In genomic region chr12:106934277-106934676, GRCh38 we compare ENCODE assay signal across 34 cellular contexts. TPM values are rescaled to one million over a fixed set of nuclear protein-coding genes. Genes with fewer than 3 reads are reported as not detected.
DNase-seq lines count a peak whose midpoint lies in the region; ATAC-seq, FAIRE-seq and TF ChIP-seq lines count a peak whose summit lies in the region.
"Had no signal": no experiment of that assay in that cellular context is flagged by ENCODE, and none has a peak within 500 bp of the region (broad histone marks: within the 10 kb centered on the region; RNA-seq: fewer than 3 reads in every experiment).

No MANE protein-coding gene starts in this region.

- CTCF ChIA-PET in HEK293 (lab: Yijun Ruan, JAX) (interaction anchor here (0.6 kb wide), 1 partner anchor 18 kb away, joined by 3 read pairs; no protein-coding TSS in a partner anchor), K562 (lab: Yijun Ruan, JAX; ENCODE audit: low intra/inter-chr PET ratio) (no interaction called here)

- H3K9me1 ChIP-seq in K562 (ENCODE audit: control insufficient read depth, insufficient read depth, low read length) = no peaks in the 10 kb centered on the region

- no peak overlapping the region for H3K4me3 Mint-ChIP-seq in activated naive CD4-positive, alpha-beta T cell treated with anti-CD3 and anti-CD28 coated beads, Interleukin-2, amount 50 U/mL, for 24 hours
- H3K4me3 Mint-ChIP-seq: B cell; CD4-positive, alpha-beta memory T cell; CD4-positive, alpha-beta T cell; CD4-positive, CD25-positive, alpha-beta regulatory T cell; CD8-positive, alpha-beta memory T cell; CD8-positive, alpha-beta T cell had no signal

- H3K4me3 ChIP-seq in HEK293 (ENCODE audit: low read depth, low read length) (no peak overlapping the region), K562 (no peak overlapping the region), right cardiac atrium (ENCODE audit: low read length) (no peak overlapping the region)
- H3K4me3 ChIP-seq: A549; BLaER1; BLaER1 treated with 17β-estradiol and CSF1 and Interleukin-3, amounts not matched to agents 10 nM and 100 nM had no signal

- H2AFZ ChIP-seq in K562 (ENCODE audit: low read depth, low read length) = no peak overlapping the region

- H3K27me3 ChIP-seq in K562 (ENCODE audit: control insufficient read depth in 2 of 2, insufficient read depth in 2 of 2, low read length in 2 of 2) (no peaks in the 10 kb centered on the region; a peak in 1 of 5 replicates), right cardiac atrium (ENCODE audit: control insufficient read depth, insufficient read depth) (no peaks in the 10 kb centered on the region)
- H3K27me3 ChIP-seq: BE2C, BLaER1 had no signal

- TF ChIP-seq RAD21 in K562 (CRISPR knock-in tag; conservative IDR thresholded peaks at IDR 0.05 in 1 of 2, IDR thresholded peaks at IDR 0.05 in 1 of 2) = no peak

- no peaks in the 10 kb centered on the region for H4K20me1 ChIP-seq in K562 (replicated peaks; ENCODE audit: control insufficient read depth, insufficient read depth, low read length)
- H4K20me1 ChIP-seq: BLaER1; BLaER1 treated with 17β-estradiol and CSF1 and Interleukin-3, amounts not matched to agents 10 nM and 100 nM had no signal

- WGBS in K562 (ENCODE audit: insufficient coverage, low coverage, missing lambda C conversion rate) = 43% methylated on average over 2 of the region's 3 CpGs
- WGBS in right cardiac atrium = 79% methylated on average over 3 of the region's 3 CpGs

- H3K36me3 Mint-ChIP-seq in activated naive CD4-positive, alpha-beta T cell treated with anti-CD3 and anti-CD28 coated beads, Interleukin-2, amount 50 U/mL, for 24 hours = no peaks in the 10 kb centered on the region
- no peaks in the 10 kb centered on the region for H3K36me3 Mint-ChIP-seq in activated naive CD4-positive, alpha-beta T cell treated with anti-CD3 and anti-CD28 coated beads, Interleukin-2, amount 50 U/mL, for 72 hours
- H3K36me3 Mint-ChIP-seq: CD4-positive, alpha-beta memory T cell; CD4-positive, CD25-positive, alpha-beta regulatory T cell; CD8-positive, alpha-beta T cell had no signal

- H3K36me3 ChIP-seq in HEK293 (ENCODE audit: control insufficient read depth in 2 of 2, insufficient read depth in 1 of 2, low read length in 2 of 2) = no peaks in the 10 kb centered on the region
- no peaks in the 10 kb centered on the region for H3K36me3 ChIP-seq in K562 (ENCODE audit: control insufficient read depth, insufficient read depth, low read length)
- H3K36me3 ChIP-seq: BE2C; BLaER1; BLaER1 treated with 17β-estradiol and CSF1 and Interleukin-3, amounts not matched to agents 10 nM and 100 nM had no signal

- H3K9me3 ChIP-seq in HEK293 (ENCODE audit: control insufficient read depth, insufficient read depth, low read depth, low read length) = no peaks in the 10 kb centered on the region
- no peaks in the 10 kb centered on the region for H3K9me3 ChIP-seq in K562 (replicated peaks; ENCODE audit: control insufficient read depth, insufficient read depth, low read depth, low read length)
- no peaks in the 10 kb centered on the region for H3K9me3 ChIP-seq in right cardiac atrium (ENCODE audit: control insufficient read depth, low read length)
- H3K9me3 ChIP-seq: A549, BE2C, BLaER1, Caco-2 had no signal

- DNase-seq in activated naive CD4-positive, alpha-beta T cell treated with anti-CD3 and anti-CD28 coated beads, Interleukin-2, amount 50 U/mL, for 72 hours (ENCODE audit: low spot score in 2 of 2) = no peak
- no peak for DNase-seq in K562 (ENCODE audit: extremely low read depth in 1 of 4, low spot score in 3 of 4)
- no peak for DNase-seq in right cardiac atrium
- no peak for DNase-seq in activated CD8-positive, alpha-beta memory T cell treated with anti-CD3 and anti-CD28 coated beads for 24 hours
- DNase-seq: 8988T; ACHN; AML-193; BE2C; C1 segment of cervical spinal cord; Caco-2; Calu3; CD4-positive, alpha-beta memory T cell; CD4-positive, alpha-beta T cell; CD4-positive, CD25-positive, alpha-beta regulatory T cell; CD8-positive, alpha-beta memory T cell; CD8-positive, alpha-beta T cell; COR-L47; DMS 273 treated with DMSO at 0.1 percent for 48 hours; DMS153; DMS53; DMS79; DMS79 treated with DMSO at 0.1 percent for 48 hours; DND-41; EL had no signal

- no peaks in the 10 kb centered on the region for H3K79me2 ChIP-seq in K562 (ENCODE audit: control insufficient read depth, insufficient read depth, low read length)

- no peak for ATAC-seq in activated naive CD4-positive, alpha-beta T cell treated with anti-CD3 and anti-CD28 coated beads, Interleukin-2, amount 50 U/mL, for 72 hours
- no peak for ATAC-seq in K562
- ATAC-seq in right cardiac atrium = no peak
- ATAC-seq: A549; CD8-positive, alpha-beta T cell had no signal

- no peaks in the 10 kb centered on the region for H3K4me1 Mint-ChIP-seq in activated naive CD4-positive, alpha-beta T cell treated with anti-CD3 and anti-CD28 coated beads, Interleukin-2, amount 50 U/mL, for 24 hours
- H3K4me1 Mint-ChIP-seq: B cell; CD14-positive monocyte; CD4-positive, alpha-beta memory T cell; CD8-positive, alpha-beta memory T cell had no signal

- H3K27ac Mint-ChIP-seq in activated naive CD4-positive, alpha-beta T cell treated with anti-CD3 and anti-CD28 coated beads, Interleukin-2, amount 50 U/mL, for 24 hours = peak overlapping the region; percentile 5
- H3K27ac Mint-ChIP-seq in activated naive CD4-positive, alpha-beta T cell treated with anti-CD3 and anti-CD28 coated beads, Interleukin-2, amount 50 U/mL, for 72 hours = no peak overlapping the region
- H3K27ac Mint-ChIP-seq: B cell; CD14-positive monocyte; CD4-positive, alpha-beta memory T cell; CD4-positive, alpha-beta T cell; CD4-positive, CD25-positive, alpha-beta regulatory T cell; CD8-positive, alpha-beta memory T cell; CD8-positive, alpha-beta T cell had no signal

- TF ChIP-seq CTCF in HEK293 (tag by site-specific recombination; IDR thresholded peaks at IDR 0.05) (no peak), K562 (IDR thresholded peaks at IDR 0.05 in 2 of 3, conservative IDR thresholded peaks at IDR 0.05 in 1 of 3; ENCODE audit: insufficient read depth in 2 of 3, low read depth in 1 of 3, low read length in 3 of 3) (no peak)

- H3K27ac ChIP-seq in HEK293 (ENCODE audit: extremely low read depth, low read depth, low read length) (no peak overlapping the region), K562 (ENCODE audit: extremely low read depth, low read depth, low read length) (no peak overlapping the region), right cardiac atrium (ENCODE audit: low read length) (no peak overlapping the region)
- H3K27ac ChIP-seq: 22Rv1; A549; BLaER1; BLaER1 treated with 17β-estradiol and CSF1 and Interleukin-3, amounts not matched to agents 10 nM and 100 nM; C4-2B had no signal

- peaks cover 7% of the 10 kb centered on the region for H3K27me3 Mint-ChIP-seq in activated naive CD4-positive, alpha-beta T cell treated with anti-CD3 and anti-CD28 coated beads, Interleukin-2, amount 50 U/mL, for 24 hours

- FAIRE-seq in K562 (lab: Jason Lieb, UNC) = no peak
- FAIRE-seq: A549, D721Med had no signal

- no peak overlapping the region for H3K9ac ChIP-seq in K562 (ENCODE audit: insufficient read depth in 1 of 2, low read depth in 2 of 2, low read length in 2 of 2)
- H3K9ac ChIP-seq: BLaER1; BLaER1 treated with 17β-estradiol and CSF1 and Interleukin-3, amounts not matched to agents 10 nM and 100 nM had no signal

- no TSS peak for BruUV-seq in K562 (replicated peaks; lab: Mats Ljungman, UMichigan)

- TF ChIP-seq POLR2A in K562 (conservative IDR thresholded peaks at IDR 0.05) = no peak

- in situ Hi-C loops in K562 (cut with MboI) = loop anchor here (25.0 kb wide), 1 partner anchor 678 kb away; no protein-coding TSS in a partner anchor

- POLR2A ChIA-PET in HEK293 (lab: Yijun Ruan, JAX) = no interaction called here
- POLR2A ChIA-PET in K562 (lab: Yijun Ruan, JAX) = no interaction called here

- no peaks in the 10 kb centered on the region for H3K4me1 ChIP-seq in HEK293 (ENCODE audit: control insufficient read depth, insufficient read depth, low read length)
- no peaks in the 10 kb centered on the region for H3K4me1 ChIP-seq in K562 (replicated peaks in 1 of 2; ENCODE audit: control insufficient read depth in 2 of 2, insufficient read depth in 2 of 2, low read length in 2 of 2)
- no peaks in the 10 kb centered on the region for H3K4me1 ChIP-seq in right cardiac atrium (ENCODE audit: control insufficient read depth, insufficient read depth, low read length)
- H3K4me1 ChIP-seq: A549; BE2C; BLaER1; BLaER1 treated with 17β-estradiol and CSF1 and Interleukin-3, amounts not matched to agents 10 nM and 100 nM; Caco-2 had no signal

- intact Hi-C loops in K562 (cut with micrococcal nuclease) = no loop called here
- intact Hi-C loops in right cardiac atrium (cut with DNase I) = no loop called here

- no peaks in the 10 kb centered on the region for H3K9me3 Mint-ChIP-seq in activated naive CD4-positive, alpha-beta T cell treated with anti-CD3 and anti-CD28 coated beads, Interleukin-2, amount 50 U/mL, for 24 hours
- H3K9me3 Mint-ChIP-seq in activated naive CD4-positive, alpha-beta T cell treated with anti-CD3 and anti-CD28 coated beads, Interleukin-2, amount 50 U/mL, for 72 hours = no peaks in the 10 kb centered on the region
- H3K9me3 Mint-ChIP-seq: CD4-positive, alpha-beta memory T cell; CD4-positive, alpha-beta T cell; CD8-positive, alpha-beta memory T cell; CD8-positive, alpha-beta T cell had no signal

- no peak for TF ChIP-seq EP300 in K562 (IDR thresholded peaks at IDR 0.05; ENCODE audit: low read length)

- no peak overlapping the region for H3K4me2 ChIP-seq in K562 (ENCODE audit: insufficient read depth, low read length)
- H3K4me2 ChIP-seq: A549; BLaER1; BLaER1 treated with 17β-estradiol and CSF1 and Interleukin-3, amounts not matched to agents 10 nM and 100 nM had no signal

RNA-seq across cellular contexts. Expression of gene TMEM263, which starts 21.4 kb away (rescaled TPM):
- total RNA-seq in activated naive CD4-positive, alpha-beta T cell treated with anti-CD3 and anti-CD28 coated beads, Interleukin-2, amount 50 U/mL, for 72 hours = 10 to 100 TPM; 31.9 to 46.5 TPM
- 16.9 and 65.5 TPM in 2 replicates for total RNA-seq in K562 (2011; cell fraction: chromatin; rRNA removed; ENCODE audit: low replicate concordance)
- total RNA-seq in K562 (2011; cell fraction: nucleolus; rRNA removed) = 8.3 and 13.7 TPM in 2 replicates
- 27.2 and 42.5 TPM in 2 replicates for total RNA-seq in K562 (2011; cell fraction: nucleoplasm; rRNA removed)
- total RNA-seq in K562 (2014; rRNA removed) = 14.8 and 18.7 TPM in 2 replicates
- total RNA-seq in K562 (2014; rRNA removed; fragmentation: Illumina TruSeq; extraction: Trizol) = 31.6 and 35.0 TPM in 2 replicates
- total RNA-seq in K562 (2015; rRNA removed; fragmentation: Illumina TruSeq; extraction: Trizol) = 24.1 and 26.4 TPM in 2 replicates
- total RNA-seq in K562 (2021) = 26.7 and 27.4 TPM in 2 replicates
- polyA plus RNA-seq in K562 (2011; rRNA removed) = 36.7 and 37.8 TPM in 2 replicates
- polyA plus RNA-seq in K562 (2011; cell fraction: cytosol; rRNA removed) = 11.5 and 19.9 TPM in 2 replicates
- 12.5 and 19.9 TPM in 2 replicates for polyA plus RNA-seq in K562 (2011; cell fraction: nucleus; rRNA removed)
- 21.6 and 24.9 TPM in 2 replicates for polyA plus RNA-seq in K562 (2012)
- 22.3 and 24.4 TPM in 2 replicates for polyA plus RNA-seq in K562 (2014; fragmentation: Illumina TruSeq; extraction: Trizol)
- 10 to 100 TPM; 14.8 to 17.8 TPM for polyA plus RNA-seq in K562 (2014; fragmentation: Nextera tagmentation; extraction: Ambion mirVana)
- polyA plus RNA-seq in K562 (2014; rRNA removed) = 12.6 and 13.7 TPM in 2 replicates
- 67.2 and 88.0 TPM in 2 replicates for polyA minus RNA-seq in K562 (2011; rRNA and poly(A)+ RNA removed)
- 27.7 and 36.7 TPM in 2 replicates for polyA minus RNA-seq in K562 (2011; cell fraction: cytosol; rRNA and poly(A)+ RNA removed)
- 11.0 and 29.5 TPM in 2 replicates for polyA minus RNA-seq in K562 (2011; cell fraction: nucleus; rRNA and poly(A)+ RNA removed)
- total RNA-seq in right cardiac atrium = 10 to 100 TPM; 55.4 to 69.9 (median 63.6) TPM
- 25.1 TPM for polyA plus RNA-seq in right cardiac atrium

RNA-seq across cellular contexts. Expression of gene MTERF2, which starts 52.7 kb away (rescaled TPM):
- 1 to 10 TPM; 4.1 to 6.4 TPM for total RNA-seq in activated naive CD4-positive, alpha-beta T cell treated with anti-CD3 and anti-CD28 coated beads, Interleukin-2, amount 50 U/mL, for 72 hours
- total RNA-seq in K562 (2011; cell fraction: chromatin; rRNA removed; ENCODE audit: low replicate concordance) = 17.7 and 36.2 TPM in 2 replicates
- 12.2 and 16.4 TPM in 2 replicates for total RNA-seq in K562 (2011; cell fraction: nucleolus; rRNA removed)
- 24.3 and 33.8 TPM in 2 replicates for total RNA-seq in K562 (2011; cell fraction: nucleoplasm; rRNA removed)
- total RNA-seq in K562 (2014; rRNA removed) (26.4 and 35.9 TPM in 2 replicates), K562 (2014; rRNA removed; fragmentation: Illumina TruSeq; extraction: Trizol) (29.6 and 34.7 TPM in 2 replicates), K562 (2015; rRNA removed; fragmentation: Illumina TruSeq; extraction: Trizol) (34.1 and 37.0 TPM in 2 replicates), K562 (2021) (30.3 and 33.7 TPM in 2 replicates), right cardiac atrium (10 to 100 TPM; 29.5 to 45.1 (median 38.8) TPM)
- polyA plus RNA-seq in K562 (2011; rRNA removed) (28.3 and 33.2 TPM in 2 replicates), K562 (2014; fragmentation: Illumina TruSeq; extraction: Trizol) (32.5 and 39.5 TPM in 2 replicates), K562 (2014; fragmentation: Nextera tagmentation; extraction: Ambion mirVana) (10 to 100 TPM; 10.0 to 11.6 TPM), K562 (2014; rRNA removed) (55.3 and 63.2 TPM in 2 replicates), right cardiac atrium (35.7 TPM)
- 4.7 and 14.0 TPM in 2 replicates for polyA plus RNA-seq in K562 (2011; cell fraction: cytosol; rRNA removed)
- 43.6 and 46.2 TPM in 2 replicates for polyA plus RNA-seq in K562 (2011; cell fraction: nucleus; rRNA removed)
- 21.4 and 28.5 TPM in 2 replicates for polyA plus RNA-seq in K562 (2012)
- 14.2 and 15.7 TPM in 2 replicates for polyA minus RNA-seq in K562 (2011; rRNA and poly(A)+ RNA removed)
- 8.3 TPM in 2 replicates for polyA minus RNA-seq in K562 (2011; cell fraction: cytosol; rRNA and poly(A)+ RNA removed)
- polyA minus RNA-seq in K562 (2011; cell fraction: nucleus; rRNA and poly(A)+ RNA removed) = 11.4 and 18.4 TPM in 2 replicates
